Comparison of ENCODE assay signal across 8 cellular contexts in genomic region chr1:65264197-65264929, GRCh38. TPM values are rescaled to one million over a fixed set of nuclear protein-coding genes. Genes with fewer than 3 reads are reported as not detected.
DNase-seq lines count a peak whose midpoint lies in the region; ATAC-seq and TF ChIP-seq lines count a peak whose summit lies in the region.

No MANE protein-coding gene starts in this region.

- H3K4me3 Mint-ChIP-seq in activated naive CD8-positive, alpha-beta T cell treated with anti-CD3 and anti-CD28 coated beads for 36 hours = peak overlapping the region; percentile 54
- peak overlapping the region; percentile 54 for H3K4me3 Mint-ChIP-seq in progenitor cell of endocrine pancreas (ENCODE audit: low read depth)

- no peak for ATAC-seq in GM21423 (IDR thresholded peaks at IDR 0.05; ENCODE audit: unreplicated experiment)
- no peak for ATAC-seq in GM19035 (IDR thresholded peaks at IDR 0.05; ENCODE audit: unreplicated experiment)

- H3K27ac ChIP-seq in HUES64 (ENCODE audit: low read depth, low read length) (no peak overlapping the region), left ventricle myocardium inferior (replicated peaks) (peak overlapping the region; percentile 83), RWPE1 (no peak overlapping the region)

- H3K36me3 ChIP-seq in BE2C = no peaks in the 10 kb centered on the region
- H3K36me3 ChIP-seq in HUES64 (ENCODE audit: insufficient read depth, low read length) = no peaks in the 10 kb centered on the region
- no peaks in the 10 kb centered on the region for H3K36me3 ChIP-seq in left ventricle myocardium inferior

- TF ChIP-seq CTCF in BE2C (IDR thresholded peaks at IDR 0.05; ENCODE audit: low read depth, low read length) (no peak), left ventricle myocardium inferior (IDR thresholded peaks at IDR 0.05; ENCODE audit: borderline replicate concordance) (no peak), progenitor cell of endocrine pancreas (IDR thresholded peaks at IDR 0.05; ENCODE audit: unreplicated experiment) (no peak), RWPE1 (conservative IDR thresholded peaks at IDR 0.05; ENCODE audit: low read depth) (no peak)

- peak overlapping the region; percentile 10 for H3K27ac Mint-ChIP-seq in activated naive CD8-positive, alpha-beta T cell treated with anti-CD3 and anti-CD28 coated beads for 36 hours
- H3K27ac Mint-ChIP-seq in progenitor cell of endocrine pancreas = peak overlapping the region; percentile 17

- H3K4me1 Mint-ChIP-seq in activated naive CD8-positive, alpha-beta T cell treated with anti-CD3 and anti-CD28 coated beads for 36 hours = peaks cover 46% of the 10 kb centered on the region
- H3K4me1 Mint-ChIP-seq in progenitor cell of endocrine pancreas (ENCODE audit: low read depth) = peaks cover 14% of the 10 kb centered on the region

- H3K9ac ChIP-seq in HUES64 (ENCODE audit: low read depth, low read length) = no peak overlapping the region

- intact Hi-C loops in left ventricle myocardium inferior (cut with micrococcal nuclease) = no loop called here

- H3K4me1 ChIP-seq in BE2C (no peaks in the 10 kb centered on the region), HUES64 (ENCODE audit: insufficient read depth, low read length) (peaks cover 33% of the 10 kb centered on the region), left ventricle myocardium inferior (peaks cover 25% of the 10 kb centered on the region)

- no peaks in the 10 kb centered on the region for H3K36me3 Mint-ChIP-seq in activated naive CD8-positive, alpha-beta T cell treated with anti-CD3 and anti-CD28 coated beads for 36 hours
- H3K36me3 Mint-ChIP-seq in progenitor cell of endocrine pancreas (ENCODE audit: insufficient read depth) = no peaks in the 10 kb centered on the region

- H3K9me3 ChIP-seq in BE2C (no peaks in the 10 kb centered on the region), HUES64 (ENCODE audit: insufficient read depth, low read depth, low read length) (no peaks in the 10 kb centered on the region), left ventricle myocardium inferior (replicated peaks) (no peaks in the 10 kb centered on the region)

- H3K4me3 ChIP-seq in BE2C (ENCODE audit: low read depth, low read length) (peak overlapping the region; percentile 74), HUES64 (ENCODE audit: low read length) (peak overlapping the region; percentile 67), left ventricle myocardium inferior (peak overlapping the region; percentile 79)

- DNase-seq in BE2C (peak; percentile 75), left ventricle myocardium inferior (peak; percentile 18), progenitor cell of endocrine pancreas (ENCODE audit: low spot score, unreplicated experiment) (no peak), RWPE1 (ENCODE audit: low spot score) (no peak)
- peak; percentile 24 for DNase-seq in activated naive CD8-positive, alpha-beta T cell treated with anti-CD3 and anti-CD28 coated beads for 36 hours

- H3K27me3 Mint-ChIP-seq in activated naive CD8-positive, alpha-beta T cell treated with anti-CD3 and anti-CD28 coated beads for 36 hours = peaks cover 36% of the 10 kb centered on the region
- H3K27me3 Mint-ChIP-seq in progenitor cell of endocrine pancreas = peaks cover 20% of the 10 kb centered on the region

- CTCF ChIA-PET in RWPE1 (lab: Yijun Ruan, JAX) = interaction anchor here (0.5 to 0.9 kb wide), 2 partner anchors 49 to 589 kb away, joined by 4 read pairs; no protein-coding TSS in a partner anchor

- H3K27me3 ChIP-seq in BE2C (no peaks in the 10 kb centered on the region), HUES64 (ENCODE audit: insufficient read depth, low read length) (peaks cover 19% of the 10 kb centered on the region), left ventricle myocardium inferior (ENCODE audit: low read depth) (peaks cover 16% of the 10 kb centered on the region)

- WGBS in HUES64 = 10% methylated on average over 15 of the region's 15 CpGs

- POLR2A ChIA-PET in RWPE1 (lab: Yijun Ruan, JAX; ENCODE audit: low non-redundant PET) = no interaction called here

- H3K9me3 Mint-ChIP-seq in activated naive CD8-positive, alpha-beta T cell treated with anti-CD3 and anti-CD28 coated beads for 36 hours = no peaks in the 10 kb centered on the region
- no peaks in the 10 kb centered on the region for H3K9me3 Mint-ChIP-seq in progenitor cell of endocrine pancreas (ENCODE audit: low read depth)

RNA-seq across cellular contexts. Expression of gene DNAJC6, which starts 45.0 kb away (rescaled TPM):
- 20.5 TPM for polyA plus RNA-seq in BE2C (2012; ENCODE audit: insufficient read depth, insufficient read length, low read depth)
- 1.9 TPM for polyA plus RNA-seq in HUES64 (2013, experiment 1 of 2)
- polyA plus RNA-seq in HUES64 (2013, experiment 2 of 2) = 3.7 TPM
- total RNA-seq in activated naive CD8-positive, alpha-beta T cell treated with anti-CD3 and anti-CD28 coated beads for 36 hours = 1 to 10 TPM; 1.9 TPM
- 4.7 TPM for total RNA-seq in left ventricle myocardium inferior
- 7.1 and 8.9 TPM in 2 replicates for total RNA-seq in progenitor cell of endocrine pancreas

Comparison
In these comparisons a context has a peak if more than half of its experiments do, and no peak if none do; other contexts are left out.
1. DNase-seq: peak in BE2C (single experiment), activated naive CD8-positive, alpha-beta T cell treated with anti-CD3 and anti-CD28 coated beads for 36 hours (single experiment) and left ventricle myocardium inferior (single experiment); none in progenitor cell of endocrine pancreas (single experiment) and RWPE1 (single experiment).
2. Peak in every context shown above with its lines, with median percentiles within 50 percentile points of each other: H3K4me3 ChIP-seq.